In genomic region chr2:182072861-182073260, GRCh38 we compare ENCODE assay signal across 27 cellular contexts.
"Had no signal": no experiment of that assay in that cellular context is flagged by ENCODE, and none has a peak within 500 bp of the region (broad histone marks: within the 10 kb centered on the region; RNA-seq: fewer than 3 reads in every experiment).

No MANE protein-coding gene starts in this region.

- H3K9me3 ChIP-seq: esophagus muscularis mucosa, gastroesophageal sphincter, left ventricle myocardium inferior, mucosa of descending colon, psoas muscle, right lobe of liver, spleen, stomach, thoracic aorta, transverse colon had no signal

- H3K27ac ChIP-seq: epithelial cell of prostate, esophagus muscularis mucosa, left ventricle myocardium inferior, neural progenitor cell, psoas muscle, right lobe of liver, spleen, stomach, thoracic aorta, transverse colon had no signal

- H3K27me3 ChIP-seq: esophagus muscularis mucosa, gastroesophageal sphincter, neural progenitor cell, right lobe of liver, stomach, transverse colon had no signal

- H3K36me3 Mint-ChIP-seq: naive thymus-derived CD8-positive, alpha-beta T cell; neural progenitor cell had no signal

- ATAC-seq: gastroesophageal sphincter; left cardiac atrium; mucosa of descending colon; naive thymus-derived CD8-positive, alpha-beta T cell; psoas muscle had no signal

- H3K4me2 ChIP-seq: neural progenitor cell had no signal

- H3K4me3 ChIP-seq: esophagus muscularis mucosa, gastroesophageal sphincter, left ventricle myocardium inferior, lung, mucosa of descending colon, neural progenitor cell, psoas muscle, right lobe of liver, spleen, stomach, thoracic aorta, transverse colon had no signal

- H3K4me1 ChIP-seq: psoas muscle had no signal

- H2AFZ ChIP-seq: neural progenitor cell had no signal

- H3K27ac Mint-ChIP-seq: naive thymus-derived CD8-positive, alpha-beta T cell; neural progenitor cell had no signal

- H3K9me3 Mint-ChIP-seq: naive thymus-derived CD8-positive, alpha-beta T cell; neural progenitor cell had no signal

- H3K4me1 Mint-ChIP-seq: naive thymus-derived CD8-positive, alpha-beta T cell had no signal

- H3K36me3 ChIP-seq: esophagus muscularis mucosa, gastroesophageal sphincter, left ventricle myocardium inferior, neural progenitor cell, right lobe of liver, spleen, stomach, thoracic aorta, transverse colon had no signal

- DNase-seq: effector memory CD4-positive, alpha-beta T cell; foreskin fibroblast; glutamatergic neuron; kidney; left cardiac atrium; left ventricle myocardium inferior; mesendoderm; mucosa of descending colon; naive thymus-derived CD8-positive, alpha-beta T cell; occipital lobe; psoas muscle; retina; right lobe of liver; spleen; stimulated activated CD4-positive, alpha-beta T cell treated with anti-CD3 and anti-CD28 coated beads, Interleukin-15, amount 100 ng/mL, for 24 hours; stimulated activated CD4-positive, alpha-beta T cell treated with anti-CD3 and anti-CD28 coated beads, Interleukin-1b, Interleukin-23, amount 100 ng/mL, for 48 hours; stimulated activated CD4-positive, alpha-beta T cell treated with anti-CD3 and anti-CD28 coated beads, Interleukin-4, amount 100 ng/mL, for 4 hours; stimulated activated naive CD4-positive, alpha-beta T cell; stomach; substantia nigra; transverse colon had no signal

- H3K4me3 Mint-ChIP-seq: naive thymus-derived CD8-positive, alpha-beta T cell; neural progenitor cell had no signal

- H3K9ac ChIP-seq: neural progenitor cell had no signal
